8 cellular contexts compared by ENCODE assay signal in the genomic region with DNA sequence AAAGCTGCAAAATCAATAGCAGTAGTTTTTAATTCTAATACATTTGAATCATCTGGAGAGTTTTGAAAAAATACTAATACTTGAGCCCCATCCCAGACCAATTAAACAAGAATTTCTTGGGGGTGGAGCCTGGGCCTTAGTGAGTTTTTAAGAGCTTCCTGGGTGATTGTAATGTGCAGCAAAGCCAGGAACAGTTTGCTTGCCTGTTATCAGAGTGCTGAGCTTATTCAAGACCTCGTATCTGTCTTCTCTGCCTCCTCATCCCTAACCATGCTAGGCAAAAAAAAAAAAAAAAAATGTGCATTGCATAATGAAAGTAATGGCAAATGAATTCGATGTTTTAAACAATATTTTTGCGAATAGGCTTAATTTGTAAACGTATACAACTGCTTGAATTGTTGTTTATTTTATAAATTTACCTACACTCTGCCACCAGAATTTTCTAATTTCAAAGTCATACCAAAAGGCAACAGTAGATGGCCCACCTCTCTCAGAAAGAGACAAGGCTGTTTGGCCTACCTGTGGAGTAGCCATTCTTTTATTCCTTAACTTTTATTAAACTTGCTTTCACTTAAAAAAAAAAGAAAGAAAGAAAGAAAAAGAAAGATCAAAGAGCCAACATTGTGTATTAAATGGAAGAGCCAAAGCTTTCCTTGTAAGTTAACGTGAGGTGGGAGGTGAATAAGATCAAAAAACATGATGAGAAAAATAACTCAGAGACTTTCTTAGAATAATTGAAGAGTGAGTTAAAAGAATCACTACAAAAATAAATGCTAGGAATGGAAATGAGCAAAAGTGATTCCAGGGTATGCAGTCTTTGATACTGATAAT. TPM values are rescaled to one million over a fixed set of nuclear protein-coding genes. Genes with fewer than 3 reads are reported as not detected.
DNase-seq lines count a peak whose midpoint lies in the region; ATAC-seq and TF ChIP-seq lines count a peak whose summit lies in the region.

No MANE protein-coding gene starts in this region.

- no peak overlapping the region for H3K4me3 ChIP-seq in AG04450 (ENCODE audit: low read depth, low read length)
- no peak overlapping the region for H3K4me3 ChIP-seq in adipocyte (ENCODE audit: low read length)

- H3K27me3 Mint-ChIP-seq in memory B cell, result no peaks in the 10 kb centered on the region

- POLR2A ChIA-PET in AG04450 (lab: Yijun Ruan, JAX), result interaction anchor here (0.5 kb wide), 1 partner anchor 99 kb away, joined by 3 read pairs; no protein-coding TSS in a partner anchor

- DNase-seq in AG04450 (ENCODE audit: low read depth, low spot score), result no peak
- peak; percentile 19 for DNase-seq in GM03348 (ENCODE audit: low spot score)
- peak; percentile 10 for DNase-seq in NCI-H1105 (lab: John Stamatoyannopoulos, UW)
- DNase-seq in adipocyte (ENCODE audit: low read depth), result peak; percentile 51
- no peak for DNase-seq in memory B cell (ENCODE audit: low spot score in 2 of 2)
- DNase-seq in COR-L47 (lab: John Stamatoyannopoulos, UW), result no peak

- H3K27me3 ChIP-seq in AG04450 (ENCODE audit: control insufficient read depth, insufficient read depth, low read length), result peaks cover 6% of the 10 kb centered on the region
- no peaks in the 10 kb centered on the region for H3K27me3 ChIP-seq in adipocyte (replicated peaks; ENCODE audit: control insufficient read depth, insufficient read depth, low read length)

- CTCF ChIA-PET in AG04450 (lab: Charles Lee), result interaction anchor here (0.5 to 6.3 kb wide), 27 partner anchors 9 to 984 kb away, joined by 3 to 77 read pairs (median 4); no protein-coding TSS in a partner anchor

- no peak overlapping the region for H3K9ac ChIP-seq in adipocyte (ENCODE audit: low read length)

- H3K4me1 Mint-ChIP-seq in memory B cell, result peaks cover 17% of the 10 kb centered on the region

- ATAC-seq in memory B cell (ENCODE audit: low read depth), result peak; percentile 46
- ATAC-seq in GM18517 (IDR thresholded peaks at IDR 0.05; ENCODE audit: unreplicated experiment), result no peak
- no peak for ATAC-seq in HG03139 (IDR thresholded peaks at IDR 0.05; ENCODE audit: unreplicated experiment)

- peak overlapping the region; percentile 49 for H3K4me3 Mint-ChIP-seq in memory B cell

- no peaks in the 10 kb centered on the region for H3K36me3 ChIP-seq in adipocyte (ENCODE audit: control insufficient read depth, insufficient read depth, low read length, severe bottlenecking)

- H3K4me1 ChIP-seq in adipocyte (ENCODE audit: control insufficient read depth, insufficient read depth, low read length), result peaks cover 4% of the 10 kb centered on the region

- no peak overlapping the region for H3K27ac Mint-ChIP-seq in memory B cell

- H3K36me3 Mint-ChIP-seq in memory B cell, result no peaks in the 10 kb centered on the region

- H3K9me3 ChIP-seq in AG04450 (ENCODE audit: control insufficient read depth, insufficient read depth, low read length), result no peaks in the 10 kb centered on the region
- H3K9me3 ChIP-seq in adipocyte (ENCODE audit: control insufficient read depth, low read length), result no peaks in the 10 kb centered on the region

- no peak overlapping the region for H3K27ac ChIP-seq in AG04450 (ENCODE audit: low read depth, low read length)

- H3K9me3 Mint-ChIP-seq in memory B cell, result no peaks in the 10 kb centered on the region

- TF ChIP-seq CTCF in AG04450 (IDR thresholded peaks at IDR 0.05; ENCODE audit: low read depth, low read length), result peak; percentile 71

RNA-seq across cellular contexts. Expression of a gene that starts 36.2 kb away (rescaled TPM):
- polyA plus RNA-seq in AG04450 (2011; rRNA removed), result 0.09 and 0.10 TPM in 2 replicates
- polyA minus RNA-seq in AG04450 (2011; rRNA and poly(A)+ RNA removed), result 0.26 TPM in 1 of 2 replicates, not detected in the other

Comparison
In these comparisons a context has a peak if more than half of its experiments do, and no peak if none do; other contexts are left out.
1. DNase-seq: peak in GM03348 (single experiment), NCI-H1105 (single experiment) and adipocyte (single experiment); none in AG04450 (single experiment), memory B cell (0 of 2) and COR-L47 (single experiment).